ENCODE assay signal across 1 cellular context in the genomic region with DNA sequence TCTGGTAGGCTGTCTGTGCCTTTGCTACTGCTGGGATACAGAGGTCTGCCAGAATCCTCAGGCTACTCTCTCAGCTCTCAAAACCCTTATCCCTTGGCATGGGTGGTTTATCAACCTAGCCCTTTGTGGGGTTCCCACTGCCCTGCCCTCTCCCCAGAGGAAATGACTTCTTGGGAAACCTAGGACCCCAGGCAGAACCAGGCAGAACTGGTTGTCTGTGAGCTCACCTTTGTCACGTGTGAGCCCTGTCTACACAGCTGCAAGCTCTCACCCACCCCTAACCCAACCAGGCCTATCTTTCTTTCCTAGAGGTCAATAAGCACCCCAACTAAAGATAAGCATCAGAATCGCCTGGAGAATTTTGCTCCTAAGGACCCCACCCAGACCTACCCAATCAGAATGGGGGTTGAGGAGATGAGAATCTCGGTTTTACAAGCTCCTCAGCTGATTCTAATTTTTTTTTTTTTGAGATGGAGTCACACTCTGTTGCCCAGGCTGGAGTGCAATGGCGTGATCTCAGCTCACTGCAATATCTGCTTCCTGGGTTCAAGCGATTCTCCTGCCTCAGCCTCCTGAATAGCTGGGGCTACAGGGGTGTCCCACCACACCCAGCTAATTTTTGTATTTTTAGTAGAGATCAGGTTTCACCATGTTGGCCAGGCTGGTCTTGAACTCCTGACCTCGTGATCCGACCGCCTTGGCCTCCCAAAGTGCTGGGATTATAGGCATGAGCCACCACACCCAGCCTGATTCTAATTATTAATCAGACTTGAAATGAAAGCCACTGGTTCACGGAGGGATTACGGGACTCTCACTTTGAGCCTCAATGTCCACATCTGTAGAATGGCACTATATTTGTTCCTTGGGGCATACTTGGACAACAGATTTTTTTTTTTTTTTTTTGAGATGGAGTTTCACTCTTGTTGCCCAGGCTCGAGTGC.
TF ChIP-seq lines count a peak whose summit lies in the region.

No MANE protein-coding gene starts in this region.

TF ChIP-seq in HEK293, 187 proteins besides CTCF, POLR2A, EP300 and RAD21:
- peak; percentile 72; the same call in 1 of the 2 replicates for TF ChIP-seq ZNF121 (tag by site-specific recombination; IDR thresholded peaks at IDR 0.05)
- TF ChIP-seq, protein P1, sequence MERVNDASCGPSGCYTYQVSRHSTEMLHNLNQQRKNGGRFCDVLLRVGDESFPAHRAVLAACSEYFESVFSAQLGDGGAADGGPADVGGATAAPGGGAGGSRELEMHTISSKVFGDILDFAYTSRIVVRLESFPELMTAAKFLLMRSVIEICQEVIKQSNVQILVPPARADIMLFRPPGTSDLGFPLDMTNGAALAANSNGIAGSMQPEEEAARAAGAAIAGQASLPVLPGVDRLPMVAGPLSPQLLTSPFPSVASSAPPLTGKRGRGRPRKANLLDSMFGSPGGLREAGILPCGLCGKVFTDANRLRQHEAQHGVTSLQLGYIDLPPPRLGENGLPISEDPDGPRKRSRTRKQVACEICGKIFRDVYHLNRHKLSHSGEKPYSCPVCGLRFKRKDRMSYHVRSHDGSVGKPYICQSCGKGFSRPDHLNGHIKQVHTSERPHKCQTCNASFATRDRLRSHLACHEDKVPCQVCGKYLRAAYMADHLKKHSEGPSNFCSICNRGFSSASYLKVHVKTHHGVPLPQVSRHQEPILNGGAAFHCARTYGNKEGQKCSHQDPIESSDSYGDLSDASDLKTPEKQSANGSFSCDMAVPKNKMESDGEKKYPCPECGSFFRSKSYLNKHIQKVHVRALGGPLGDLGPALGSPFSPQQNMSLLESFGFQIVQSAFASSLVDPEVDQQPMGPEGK (tag by site-specific recombination; IDR thresholded peaks at IDR 0.05), result 0 out of 2 replicates have a peak, but pooled peaks have one; percentile 16
- no peak for TF ChIP-seq SP3 (tag by site-specific recombination; IDR thresholded peaks at IDR 0.05)
- TF ChIP-seq, protein P2, sequence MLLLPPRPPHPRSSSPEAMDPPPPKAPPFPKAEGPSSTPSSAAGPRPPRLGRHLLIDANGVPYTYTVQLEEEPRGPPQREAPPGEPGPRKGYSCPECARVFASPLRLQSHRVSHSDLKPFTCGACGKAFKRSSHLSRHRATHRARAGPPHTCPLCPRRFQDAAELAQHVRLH (tag by site-specific recombination; IDR thresholded peaks at IDR 0.05), result peak; percentile 84
- TF ChIP-seq, protein P3, sequence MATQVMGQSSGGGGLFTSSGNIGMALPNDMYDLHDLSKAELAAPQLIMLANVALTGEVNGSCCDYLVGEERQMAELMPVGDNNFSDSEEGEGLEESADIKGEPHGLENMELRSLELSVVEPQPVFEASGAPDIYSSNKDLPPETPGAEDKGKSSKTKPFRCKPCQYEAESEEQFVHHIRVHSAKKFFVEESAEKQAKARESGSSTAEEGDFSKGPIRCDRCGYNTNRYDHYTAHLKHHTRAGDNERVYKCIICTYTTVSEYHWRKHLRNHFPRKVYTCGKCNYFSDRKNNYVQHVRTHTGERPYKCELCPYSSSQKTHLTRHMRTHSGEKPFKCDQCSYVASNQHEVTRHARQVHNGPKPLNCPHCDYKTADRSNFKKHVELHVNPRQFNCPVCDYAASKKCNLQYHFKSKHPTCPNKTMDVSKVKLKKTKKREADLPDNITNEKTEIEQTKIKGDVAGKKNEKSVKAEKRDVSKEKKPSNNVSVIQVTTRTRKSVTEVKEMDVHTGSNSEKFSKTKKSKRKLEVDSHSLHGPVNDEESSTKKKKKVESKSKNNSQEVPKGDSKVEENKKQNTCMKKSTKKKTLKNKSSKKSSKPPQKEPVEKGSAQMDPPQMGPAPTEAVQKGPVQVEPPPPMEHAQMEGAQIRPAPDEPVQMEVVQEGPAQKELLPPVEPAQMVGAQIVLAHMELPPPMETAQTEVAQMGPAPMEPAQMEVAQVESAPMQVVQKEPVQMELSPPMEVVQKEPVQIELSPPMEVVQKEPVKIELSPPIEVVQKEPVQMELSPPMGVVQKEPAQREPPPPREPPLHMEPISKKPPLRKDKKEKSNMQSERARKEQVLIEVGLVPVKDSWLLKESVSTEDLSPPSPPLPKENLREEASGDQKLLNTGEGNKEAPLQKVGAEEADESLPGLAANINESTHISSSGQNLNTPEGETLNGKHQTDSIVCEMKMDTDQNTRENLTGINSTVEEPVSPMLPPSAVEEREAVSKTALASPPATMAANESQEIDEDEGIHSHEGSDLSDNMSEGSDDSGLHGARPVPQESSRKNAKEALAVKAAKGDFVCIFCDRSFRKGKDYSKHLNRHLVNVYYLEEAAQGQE (tag by site-specific recombination; IDR thresholded peaks at IDR 0.05), result no peak
